28 cellular contexts compared by ENCODE assay signal in the genomic region with DNA sequence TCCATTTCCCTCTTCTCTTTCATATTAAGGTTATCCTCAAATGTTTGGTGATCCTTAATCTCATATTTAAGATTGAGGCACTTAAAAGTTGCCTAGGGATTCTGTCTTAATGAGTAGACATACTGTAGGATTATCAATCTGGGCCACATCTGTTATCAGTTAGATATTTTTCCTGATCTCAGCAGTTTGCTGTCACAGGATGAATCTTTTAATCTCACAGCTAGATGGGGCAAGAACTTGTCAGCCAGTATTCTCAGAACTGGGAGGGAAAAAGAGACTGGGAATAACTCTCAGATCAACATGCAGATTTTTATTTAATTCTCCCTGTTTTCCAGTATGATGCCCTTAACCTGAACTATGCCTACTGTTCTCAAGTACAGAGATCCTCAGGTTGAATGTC. TPM values are rescaled to one million over a fixed set of nuclear protein-coding genes. Genes with fewer than 3 reads are reported as not detected.
DNase-seq lines count a peak whose midpoint lies in the region; ATAC-seq, FAIRE-seq and TF ChIP-seq lines count a peak whose summit lies in the region.
"Had no signal": no experiment of that assay in that cellular context is flagged by ENCODE, and none has a peak within 500 bp of the region (broad histone marks: within the 10 kb centered on the region; RNA-seq: fewer than 3 reads in every experiment).

No MANE protein-coding gene starts in this region.

- no peak for DNase-seq in T-helper 2 cell treated with Interferon-gamma antibody and Interleukin-4, amounts not matched to agents 5 μg/mL and 100 μg/mL, for 36 hours (ENCODE audit: low spot score)
- DNase-seq in T-helper 2 cell (no peak), H54 (ENCODE audit: insufficient read length, low spot score) (no peak), H1 (ENCODE audit: low read depth in 1 of 2, low spot score in 2 of 2) (no peak), mesendoderm (peak; percentile 43), ureter (ENCODE audit: low spot score) (no peak), mucosa of descending colon (no peak)
- DNase-seq: activated CD4-positive, alpha-beta T cell treated with anti-CD3 and anti-CD28 coated beads for 36 hours; activated naive CD8-positive, alpha-beta T cell treated with anti-CD3 and anti-CD28 coated beads, Interleukin-2, amount 10 ng/mL, durations not matched to agents 7 days and 5 days; Calu3; cerebellar nuclear complex; kidney glomerular epithelial cell; NCI-H1105; NCI-H2029; NCI-H345; NCI-H774; ovary; right cardiac atrium; stimulated activated CD4-positive, alpha-beta T cell treated with anti-CD3 and anti-CD28 coated beads, Interleukin-12 subunit alpha, Interleukin-12 subunit beta, amount 100 ng/mL, for 4 hours; stimulated activated CD4-positive, alpha-beta T cell treated with anti-CD3 and anti-CD28 coated beads, Interleukin-4, amount 100 ng/mL, for 4 hours; stimulated activated naive CD8-positive, alpha-beta T cell treated with anti-CD3 and anti-CD28 coated beads, Interleukin-15, Interleukin-2, amounts not matched to agents 100 U/mL and 50 U/mL, for 24 hours had no signal

- H3K4me2 ChIP-seq in H1 (ENCODE audit: insufficient read depth in 1 of 2, low read depth in 2 of 2, low read length in 2 of 2) (no peak overlapping the region), mesendoderm (ENCODE audit: low read length) (no peak overlapping the region)
- H3K4me2 ChIP-seq: BLaER1 treated with 17β-estradiol and CSF1 and Interleukin-3, amounts not matched to agents 10 nM and 100 nM had no signal

- TF ChIP-seq POLR2A in H54 (IDR thresholded peaks at IDR 0.05; ENCODE audit: low read depth, low read length) (no peak), H1 (IDR thresholded peaks at IDR 0.05; ENCODE audit: control extremely low read depth in 1 of 2, low read depth in 2 of 2, low read length in 2 of 2) (no peak)

- no peak overlapping the region for H2BK20ac ChIP-seq in H1 (ENCODE audit: low read length)

- H2BK12ac ChIP-seq in H1 (ENCODE audit: low read depth, low read length), result no peak overlapping the region

- H3K14ac ChIP-seq in H1 (ENCODE audit: insufficient read length), result no peak overlapping the region

- H2AFZ ChIP-seq in H1 (ENCODE audit: low read length), result no peak overlapping the region

- H3K27ac ChIP-seq in H1 (ENCODE audit: low read depth, low read length) (no peak overlapping the region), mesendoderm (ENCODE audit: low read depth, low read length) (no peak overlapping the region)
- H3K27ac ChIP-seq: BLaER1 treated with 17β-estradiol and CSF1 and Interleukin-3, amounts not matched to agents 10 nM and 100 nM; ovary; tibial nerve had no signal

- H2BK120ac ChIP-seq in H1 (replicated peaks; ENCODE audit: low read depth, low read length) (no peak overlapping the region), mesendoderm (ENCODE audit: low read depth, low read length) (no peak overlapping the region)

- no peak overlapping the region for H3K4ac ChIP-seq in H1 (replicated peaks; ENCODE audit: insufficient read length, low read depth, low read length)
- H3K4ac ChIP-seq in mesendoderm (ENCODE audit: low read depth, low read length), result no peak overlapping the region

- no peak overlapping the region for H4K8ac ChIP-seq in H1 (ENCODE audit: extremely low read depth, insufficient read depth, low read length)
- H4K8ac ChIP-seq in mesendoderm (ENCODE audit: low read depth, low read length), result no peak overlapping the region

- CTCF ChIA-PET in H1 (lab: Charles Lee; ENCODE audit: partially characterized antibody), result interaction anchor here (0.5 to 1.7 kb wide), 3 partner anchors 10 to 66 kb away, joined by 3 to 7 read pairs (median 3); no protein-coding TSS in a partner anchor

- H2BK15ac ChIP-seq in H1 (ENCODE audit: low read length) (no peak overlapping the region), mesendoderm (replicated peaks; ENCODE audit: low read depth) (no peak overlapping the region)

- H3K23ac ChIP-seq in H1 (ENCODE audit: insufficient read length) (no peak overlapping the region), mesendoderm (ENCODE audit: low read length) (no peak overlapping the region)

- H3K4me1 ChIP-seq in H1 (replicated peaks in 1 of 4; ENCODE audit: control insufficient read depth in 3 of 4, insufficient read depth in 4 of 4, low read length in 3 of 4), result peaks cover 0 to 12% (median 7%) of the 10 kb centered on the region in 4 experiments; a peak in 3 of 7 replicates
- H3K4me1 ChIP-seq in mesendoderm (ENCODE audit: control insufficient read depth, low read depth, low read length), result peaks cover 5% of the 10 kb centered on the region
- H3K4me1 ChIP-seq in mucosa of descending colon (ENCODE audit: low read depth), result peaks cover 4% of the 10 kb centered on the region

- no peak for TF ChIP-seq CTCF in H1 (IDR thresholded peaks at IDR 0.05; ENCODE audit: control extremely low read depth in 1 of 3, insufficient read depth in 1 of 3, low read depth in 1 of 3, low read length in 3 of 3)
- no peak for TF ChIP-seq CTCF in mucosa of descending colon (IDR thresholded peaks at IDR 0.05)

- H3K23me2 ChIP-seq in H1 (ENCODE audit: low read depth, low read length), result no peaks in the 10 kb centered on the region; the same call in 1 of the 2 replicates

- H4K91ac ChIP-seq in H1 (replicated peaks; ENCODE audit: insufficient read length, low read length), result no peak overlapping the region

- intact Hi-C loops in mucosa of descending colon (cut with DNase I, micrococcal nuclease), result no loop called here

- H3K79me2 ChIP-seq in H1 (ENCODE audit: control insufficient read depth in 1 of 2, insufficient read depth in 2 of 2, low read length in 2 of 2) (peaks cover 21 to 95% of the 10 kb centered on the region in 2 experiments; a peak in 3 of 4 replicates), mesendoderm (ENCODE audit: control insufficient read depth, insufficient read depth, low read length) (peaks cover 49% of the 10 kb centered on the region)

- no peak for ATAC-seq in mucosa of descending colon
- no peak for ATAC-seq in GM18868 (IDR thresholded peaks at IDR 0.05; ENCODE audit: unreplicated experiment)
- ATAC-seq: activated CD4-positive, alpha-beta T cell treated with anti-CD3 and anti-CD28 coated beads for 36 hours; right cardiac atrium; Right ventricle myocardium inferior; stimulated activated naive CD8-positive, alpha-beta T cell treated with anti-CD3 and anti-CD28 coated beads, Interleukin-15, Interleukin-2, amounts not matched to agents 100 U/mL and 50 U/mL, for 24 hours had no signal

- H3K36me3 ChIP-seq in H1 (ENCODE audit: control insufficient read depth in 2 of 4, insufficient read depth in 4 of 4, low read length in 3 of 4) (peaks cover 0 to 6% (median 0%) of the 10 kb centered on the region in 4 experiments; a peak in 2 of 8 replicates), mesendoderm (ENCODE audit: control insufficient read depth, insufficient read depth, low read length) (no peaks in the 10 kb centered on the region), mucosa of descending colon (ENCODE audit: low read depth) (no peaks in the 10 kb centered on the region)
- H3K36me3 ChIP-seq: ovary had no signal

- H3K79me1 ChIP-seq in H1 (ENCODE audit: low read depth, low read length), result peaks cover 3% of the 10 kb centered on the region; the same call in 1 of the 2 replicates
- H3K79me1 ChIP-seq in mesendoderm (ENCODE audit: low read length), result peaks cover 7% of the 10 kb centered on the region

- H3K9me3 Mint-ChIP-seq in T-helper 2 cell treated with Interferon-gamma antibody and Interleukin-4, amounts not matched to agents 5 μg/mL and 100 μg/mL, for 36 hours, result peaks cover 6% of the 10 kb centered on the region

- H3K9ac ChIP-seq in H1 (replicated peaks in 1 of 4; ENCODE audit: extremely low read depth in 1 of 4, low read depth in 3 of 4, low read length in 3 of 4), result no peak overlapping the region; a peak in 1 of 7 replicates
- H3K9ac ChIP-seq in mesendoderm (ENCODE audit: low read length), result no peak overlapping the region
- H3K9ac ChIP-seq: BLaER1 treated with 17β-estradiol and CSF1 and Interleukin-3, amounts not matched to agents 10 nM and 100 nM had no signal

- H3K27ac Mint-ChIP-seq in T-helper 2 cell treated with Interferon-gamma antibody and Interleukin-4, amounts not matched to agents 5 μg/mL and 100 μg/mL, for 36 hours, result peak overlapping the region; percentile 0
- H3K27ac Mint-ChIP-seq: activated CD4-positive, alpha-beta T cell treated with anti-CD3 and anti-CD28 coated beads for 36 hours; activated naive CD8-positive, alpha-beta T cell treated with anti-CD3 and anti-CD28 coated beads, Interleukin-2, amount 10 ng/mL, durations not matched to agents 7 days and 5 days; activated T-helper 1 cell treated with anti-CD3 and anti-CD28 coated beads, Interleukin-12 subunit alpha, Interleukin-12 subunit beta, Interleukin-2, Interleukin-4 antibody, amounts not matched to agents 30 ng/mL and 10 ng/mL and 1 ng/mL, durations not matched to agents 14 hours and 24 hours and 36 hours; memory B cell; nephron had no signal

- H3K4me1 Mint-ChIP-seq in T-helper 2 cell treated with Interferon-gamma antibody and Interleukin-4, amounts not matched to agents 5 μg/mL and 100 μg/mL, for 36 hours (ENCODE audit: low read depth), result peaks cover 51% of the 10 kb centered on the region
- H3K4me1 Mint-ChIP-seq: nephron had no signal

- H3K9me3 ChIP-seq in H1 (ENCODE audit: insufficient read depth in 2 of 2, low read depth in 1 of 2, low read length in 1 of 2) (no peaks in the 10 kb centered on the region), mucosa of descending colon (no peaks in the 10 kb centered on the region)
- H3K9me3 ChIP-seq: ovary had no signal

- no peak overlapping the region for H3K18ac ChIP-seq in H1 (ENCODE audit: extremely low read depth, low read length)
- no peak overlapping the region for H3K18ac ChIP-seq in mesendoderm (ENCODE audit: low read length)

- POLR2A ChIA-PET in H1 (lab: Charles Lee; ENCODE audit: partially characterized antibody), result interaction anchor here (1.1 to 9.6 kb wide), 5 partner anchors 9 to 20 kb away, joined by 3 to 92 read pairs (median 4); a partner anchor contains a TSS

- no peak overlapping the region for H3K4me3 Mint-ChIP-seq in T-helper 2 cell treated with Interferon-gamma antibody and Interleukin-4, amounts not matched to agents 5 μg/mL and 100 μg/mL, for 36 hours
- H3K4me3 Mint-ChIP-seq: activated CD4-positive, alpha-beta T cell treated with anti-CD3 and anti-CD28 coated beads for 36 hours; activated naive CD8-positive, alpha-beta T cell treated with anti-CD3 and anti-CD28 coated beads, Interleukin-2, amount 10 ng/mL, durations not matched to agents 7 days and 5 days; activated T-helper 1 cell treated with anti-CD3 and anti-CD28 coated beads, Interleukin-12 subunit alpha, Interleukin-12 subunit beta, Interleukin-2, Interleukin-4 antibody, amounts not matched to agents 30 ng/mL and 10 ng/mL and 1 ng/mL, durations not matched to agents 14 hours and 24 hours and 36 hours; memory B cell; nephron had no signal

- peak; percentile 11 for FAIRE-seq in H54 (lab: Jason Lieb, UNC)
- FAIRE-seq in H1 (lab: Jason Lieb, UNC), result no peak

- TF ChIP-seq RAD21 in H1 (IDR thresholded peaks at IDR 0.05 in 1 of 2, conservative IDR thresholded peaks at IDR 0.05 in 1 of 2; ENCODE audit: low read depth in 2 of 2, low read length in 2 of 2), result no peak

- peaks cover 2 to 13% of the 10 kb centered on the region in 2 experiments for H4K20me1 ChIP-seq in H1 (replicated peaks in 1 of 2; ENCODE audit: control insufficient read depth in 1 of 2, insufficient read depth in 2 of 2, low read length in 2 of 2)

- H3K4me3 ChIP-seq in H1 (ENCODE audit: extremely low read depth in 1 of 4, insufficient read depth in 2 of 4, low read depth in 3 of 4, low read length in 4 of 4) (0 out of 8 replicates have a peak overlapping the region, but pooled peaks of 1 of the 4 experiments have one; percentile 2), mesendoderm (ENCODE audit: low read length) (no peak overlapping the region), mucosa of descending colon (no peak overlapping the region)
- H3K4me3 ChIP-seq: BLaER1 treated with 17β-estradiol and CSF1 and Interleukin-3, amounts not matched to agents 10 nM and 100 nM; ovary; tibial nerve had no signal

- H3K56ac ChIP-seq in H1 (replicated peaks; ENCODE audit: insufficient read length, low read depth, low read length) (no peak overlapping the region), mesendoderm (ENCODE audit: low read length) (no peak overlapping the region)

- H4K5ac ChIP-seq in H1 (ENCODE audit: insufficient read length, low read depth, low read length), result no peak overlapping the region
- H4K5ac ChIP-seq in mesendoderm (ENCODE audit: low read length), result no peak overlapping the region

- H3K27me3 ChIP-seq in H1 (replicated peaks in 1 of 4; ENCODE audit: control insufficient read depth in 3 of 4, extremely low read depth in 1 of 4, insufficient read depth in 3 of 4, low read length in 3 of 4), result no peaks in the 10 kb centered on the region
- no peaks in the 10 kb centered on the region for H3K27me3 ChIP-seq in mesendoderm (ENCODE audit: insufficient read depth, low read length, poor library complexity)
- H3K27me3 ChIP-seq: BLaER1 treated with 17β-estradiol and CSF1 and Interleukin-3, amounts not matched to agents 10 nM and 100 nM; ovary; tibial nerve had no signal

- no peak for TF ChIP-seq EP300 in H1 (IDR thresholded peaks at IDR 0.05; ENCODE audit: borderline replicate concordance in 1 of 2, low read depth in 2 of 2, low read length in 2 of 2)

- no peak overlapping the region for H2AK5ac ChIP-seq in H1 (ENCODE audit: low read depth, low read length)
- no peak overlapping the region for H2AK5ac ChIP-seq in mesendoderm (ENCODE audit: low read length)

- H3K27me3 Mint-ChIP-seq in T-helper 2 cell treated with Interferon-gamma antibody and Interleukin-4, amounts not matched to agents 5 μg/mL and 100 μg/mL, for 36 hours (ENCODE audit: low read depth), result no peaks in the 10 kb centered on the region
- H3K27me3 Mint-ChIP-seq: activated CD4-positive, alpha-beta T cell treated with anti-CD3 and anti-CD28 coated beads for 36 hours; activated naive CD8-positive, alpha-beta T cell treated with anti-CD3 and anti-CD28 coated beads, Interleukin-2, amount 10 ng/mL, durations not matched to agents 7 days and 5 days; memory B cell had no signal

- peaks cover 27% of the 10 kb centered on the region for H3K36me3 Mint-ChIP-seq in T-helper 2 cell treated with Interferon-gamma antibody and Interleukin-4, amounts not matched to agents 5 μg/mL and 100 μg/mL, for 36 hours (ENCODE audit: low read depth)

- H2BK5ac ChIP-seq in H1 (ENCODE audit: low read depth, low read length) (no peak overlapping the region), mesendoderm (ENCODE audit: low read length) (no peak overlapping the region)

RNA-seq across cellular contexts. Expression of a gene that starts 14.0 kb away (rescaled TPM):
- 85.2 and 93.5 TPM in 2 replicates for total RNA-seq in H1 (2021; fragmentation: NEBNext Ultra II Directional; extraction: Animal tissue kit (Norgen Biotek cat#: 25700))
- 8.5 and 14.5 TPM in 2 replicates for polyA plus RNA-seq in H1 (2011; rRNA removed)
- polyA plus RNA-seq in H1 (2011; cell fraction: cytosol; rRNA removed), result 19.8 TPM
- 14.2 TPM for polyA plus RNA-seq in H1 (2011; cell fraction: nucleus; rRNA removed)
- 23.9 to 38.1 TPM (median 28.5 TPM) in 4 replicates for polyA plus RNA-seq in H1 (2012, experiment 1 of 2)
- polyA plus RNA-seq in H1 (2012, experiment 2 of 2), result 3.3 TPM
- 39.9 TPM for polyA plus RNA-seq in H1 (2013, experiment 1 of 2)
- 38.0 TPM for polyA plus RNA-seq in H1 (2013, experiment 2 of 2)
- polyA minus RNA-seq in H1 (2011; rRNA and poly(A)+ RNA removed), result 90.2 and 121 TPM in 2 replicates
- polyA minus RNA-seq in H1 (2011; cell fraction: cytosol; rRNA and poly(A)+ RNA removed), result 61.3 TPM
- 230 TPM for polyA minus RNA-seq in H1 (2011; cell fraction: nucleus; rRNA and poly(A)+ RNA removed)
- 46.1 TPM for polyA plus RNA-seq in mesendoderm (2013, experiment 1 of 2)
- polyA plus RNA-seq in mesendoderm (2013, experiment 2 of 2), result 46.4 TPM
- 84.9 TPM for total RNA-seq in ureter
- 10 to 100 TPM; 53.7 to 74.2 (median 61.3) TPM for total RNA-seq in mucosa of descending colon
